Comparison of ENCODE assay signal across 8 cellular contexts in the genomic region with DNA sequence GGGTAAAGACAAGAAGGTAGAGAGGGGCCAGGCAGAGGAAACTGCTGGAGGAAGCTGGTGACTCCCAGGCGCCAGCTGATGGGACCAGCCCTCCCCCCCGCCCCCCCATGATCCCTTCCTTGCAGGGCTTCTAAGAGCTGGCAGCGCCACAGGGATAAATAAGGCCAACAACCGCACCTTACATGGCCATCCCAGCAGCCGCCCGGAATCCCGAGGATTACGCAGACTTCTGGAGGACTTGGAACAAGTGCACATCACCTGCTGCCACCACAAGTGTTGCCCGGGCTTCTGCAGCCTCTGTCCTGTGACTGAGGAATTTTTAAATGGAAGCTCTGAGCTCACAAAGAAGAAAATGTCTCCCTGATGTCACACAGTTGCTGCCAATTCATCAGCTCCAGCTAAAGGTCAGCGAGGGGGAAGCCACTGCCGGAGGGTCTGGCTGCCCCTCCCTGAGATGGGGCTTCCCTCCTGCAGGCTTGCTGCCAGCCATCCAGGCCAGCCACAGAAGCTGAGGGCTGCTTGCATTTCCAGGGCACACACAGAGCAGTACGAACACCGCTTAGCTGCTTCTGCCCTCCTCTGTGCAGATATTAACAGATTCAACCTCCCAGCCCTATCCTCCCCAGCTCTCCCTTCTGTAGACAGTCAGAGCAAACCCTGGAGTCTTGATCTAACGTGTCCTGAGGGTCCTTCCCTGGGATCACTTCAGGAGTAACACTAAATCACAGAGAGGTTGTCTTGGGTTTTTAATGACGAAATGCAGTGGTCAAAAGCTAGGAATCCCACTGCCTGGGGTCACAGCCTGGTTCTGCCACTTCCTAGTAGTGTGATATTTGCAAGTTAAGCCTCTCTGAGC. TPM values are rescaled to one million over a fixed set of nuclear protein-coding genes. Genes with fewer than 3 reads are reported as not detected.
A peak's percentile ranks its signal among the peaks of the same experiment; 100 is the strongest.
DNase-seq lines count a peak whose midpoint lies in the region; ATAC-seq, FAIRE-seq and TF ChIP-seq lines count a peak whose summit lies in the region.

No MANE protein-coding gene starts in this region.

- 84% methylated on average over 13 of the region's 15 CpGs; no CpG with 5 or more reads in 1 of the 2 experiments for WGBS in H1 (ENCODE audit: extremely low coverage in 1 of 2, insufficient coverage in 1 of 2, insufficient read length in 1 of 2, insufficient replicate concordance in 2 of 2, low coverage in 1 of 2, low lambda C conversion rate in 2 of 2, missing lambda C conversion rate in 1 of 2), 2 experiments

- peak overlapping the region; percentile 72 for H2AK5ac ChIP-seq in H1 (ENCODE audit: low read depth, low read length)

- TF ChIP-seq EP300 in H1 (IDR thresholded peaks at IDR 0.05; ENCODE audit: borderline replicate concordance in 1 of 2, low read depth in 2 of 2, low read length in 2 of 2), result no peak

- CTCF ChIA-PET in H1 (lab: Charles Lee; ENCODE audit: partially characterized antibody), result interaction anchor here (0.7 to 5.1 kb wide), 13 partner anchors 9 to 113 kb away, joined by 3 to 39 read pairs (median 5); partner anchors contain the start of gene PIM1
- CTCF ChIA-PET in activated CD8-positive, alpha-beta memory T cell treated with anti-CD3 and anti-CD28 coated beads, Interleukin-2, amount 10 ng/mL, durations not matched to agents 7 days and 5 days (lab: Charles Lee), result interaction anchor here (0.7 to 2.3 kb wide), 5 partner anchors 8 to 44 kb away, joined by 3 to 5 read pairs (median 3); no protein-coding TSS in a partner anchor

- peaks cover 8% of the 10 kb centered on the region; the same call in 1 of the 2 replicates for H3K79me1 ChIP-seq in H1 (ENCODE audit: low read depth, low read length)

- H3K79me2 ChIP-seq in H1 (ENCODE audit: control insufficient read depth in 1 of 2, insufficient read depth in 2 of 2, low read length in 2 of 2), result peaks cover 17 to 70% of the 10 kb centered on the region in 2 experiments

- H4K91ac ChIP-seq in H1 (replicated peaks; ENCODE audit: insufficient read length, low read length), result no peak overlapping the region

- 0 out of 2 replicates have a peak overlapping the region, but pooled peaks have one; percentile 62 for H2BK15ac ChIP-seq in H1 (ENCODE audit: low read length)

- no peak overlapping the region for H3K4me3 ChIP-seq in BLaER1 treated with 17β-estradiol and CSF1 and Interleukin-3, amounts not matched to agents 10 nM and 100 nM
- H3K4me3 ChIP-seq in H1 (ENCODE audit: extremely low read depth in 1 of 4, insufficient read depth in 2 of 4, low read depth in 3 of 4, low read length in 4 of 4) (no peak overlapping the region), muscle layer of duodenum (ENCODE audit: low read depth in 1 of 2, low read length in 2 of 2) (peak overlapping the region in 1 of 2 donors; percentile 23)

- H2BK12ac ChIP-seq in H1 (ENCODE audit: low read depth, low read length), result peak overlapping the region; percentile 82

- no peak overlapping the region for H3K23ac ChIP-seq in H1 (ENCODE audit: insufficient read length)

- H3K36me3 ChIP-seq in BLaER1 treated with 17β-estradiol and CSF1 and Interleukin-3, amounts not matched to agents 10 nM and 100 nM, result no peaks in the 10 kb centered on the region
- H3K36me3 ChIP-seq in H1 (ENCODE audit: control insufficient read depth in 2 of 4, insufficient read depth in 4 of 4, low read length in 3 of 4) (peaks cover 0 to 46% (median 1%) of the 10 kb centered on the region in 4 experiments; a peak in 2 of 8 replicates), muscle layer of duodenum (ENCODE audit: control insufficient read depth in 1 of 2, insufficient read depth in 2 of 2, low read length in 2 of 2) (no peaks in the 10 kb centered on the region)

- no peak overlapping the region for H2BK20ac ChIP-seq in H1 (ENCODE audit: low read length)

- H2BK120ac ChIP-seq in H1 (replicated peaks; ENCODE audit: low read depth, low read length), result no peak overlapping the region

- no peak overlapping the region for H3K4ac ChIP-seq in H1 (replicated peaks; ENCODE audit: insufficient read length, low read depth, low read length)

- no peak for FAIRE-seq in H1 (lab: Jason Lieb, UNC)

- peaks cover 37% of the 10 kb centered on the region for H3K4me1 Mint-ChIP-seq in activated CD8-positive, alpha-beta memory T cell treated with anti-CD3 and anti-CD28 coated beads, Interleukin-2, amount 10 ng/mL, durations not matched to agents 7 days and 5 days

- H3K27me3 Mint-ChIP-seq in activated CD8-positive, alpha-beta memory T cell treated with anti-CD3 and anti-CD28 coated beads, Interleukin-2, amount 10 ng/mL, durations not matched to agents 7 days and 5 days, result peaks cover 3% of the 10 kb centered on the region

- POLR2A ChIA-PET in H1 (lab: Charles Lee; ENCODE audit: partially characterized antibody), result interaction anchor here (0.7 to 39.1 kb wide), 9 partner anchors 8 to 90 kb away, joined by 3 to 1024 read pairs (median 4); partner anchors contain the start of gene PIM1

- no peak overlapping the region for H3K27ac Mint-ChIP-seq in activated CD8-positive, alpha-beta memory T cell treated with anti-CD3 and anti-CD28 coated beads, Interleukin-2, amount 10 ng/mL, durations not matched to agents 7 days and 5 days

- no peaks in the 10 kb centered on the region for H4K20me1 ChIP-seq in BLaER1 treated with 17β-estradiol and CSF1 and Interleukin-3, amounts not matched to agents 10 nM and 100 nM
- peaks cover 0 to 1% of the 10 kb centered on the region in 2 experiments for H4K20me1 ChIP-seq in H1 (replicated peaks in 1 of 2; ENCODE audit: control insufficient read depth in 1 of 2, insufficient read depth in 2 of 2, low read length in 2 of 2)

- H3K56ac ChIP-seq in H1 (replicated peaks; ENCODE audit: insufficient read length, low read depth, low read length), result no peak overlapping the region

- no peak overlapping the region for H2AFZ ChIP-seq in H1 (ENCODE audit: low read length)

- no peak overlapping the region for H3K14ac ChIP-seq in H1 (ENCODE audit: insufficient read length)

- DNase-seq in NCI-H446 (lab: John Stamatoyannopoulos, UW) (peak; percentile 39 to 78), H1 (ENCODE audit: low read depth in 1 of 2, low spot score in 2 of 2) (no peak), superior temporal gyrus (ENCODE audit: extremely low spot score) (no peak)
- no peak for DNase-seq in NK-92 treated with Interleukin-12 subunit alpha and Interleukin-12 subunit beta, amount 100 ng/mL, for 24 hours (lab: John Stamatoyannopoulos, UW)
- no peak for DNase-seq in activated CD8-positive, alpha-beta memory T cell treated with anti-CD3 and anti-CD28 coated beads, Interleukin-2, amount 10 ng/mL, durations not matched to agents 7 days and 5 days

- H3K18ac ChIP-seq in H1 (ENCODE audit: extremely low read depth, low read length), result peak overlapping the region; percentile 68

- H3K36me3 Mint-ChIP-seq in activated CD8-positive, alpha-beta memory T cell treated with anti-CD3 and anti-CD28 coated beads, Interleukin-2, amount 10 ng/mL, durations not matched to agents 7 days and 5 days, result no peaks in the 10 kb centered on the region

- H2BK5ac ChIP-seq in H1 (ENCODE audit: low read depth, low read length), result peak overlapping the region; percentile 89

- H3K9ac ChIP-seq in BLaER1 treated with 17β-estradiol and CSF1 and Interleukin-3, amounts not matched to agents 10 nM and 100 nM, result 0 out of 22 replicates have a peak overlapping the region, but pooled peaks of 1 of the 11 experiments have one; percentile 16
- H3K9ac ChIP-seq in H1 (replicated peaks in 1 of 4; ENCODE audit: extremely low read depth in 1 of 4, low read depth in 3 of 4, low read length in 3 of 4), result peak overlapping the region in 1 of 4 experiments; percentile 22; a peak in 2 of 7 replicates

- H3K27ac ChIP-seq in BLaER1 treated with 17β-estradiol and CSF1 and Interleukin-3, amounts not matched to agents 10 nM and 100 nM, result peak overlapping the region in 1 of 11 experiments; percentile 32; a peak in 2 of 22 replicates
- H3K27ac ChIP-seq in H1 (ENCODE audit: low read depth, low read length), result peak overlapping the region; percentile 46; the same call in 1 of the 2 replicates
- peak overlapping the region; percentile 77 for H3K27ac ChIP-seq in muscle layer of duodenum (ENCODE audit: low read length)

- H3K9me3 ChIP-seq in BLaER1 treated with 17β-estradiol and CSF1 and Interleukin-3, amounts not matched to agents 10 nM and 100 nM (replicated peaks in 1 of 11), result no peaks in the 10 kb centered on the region
- H3K9me3 ChIP-seq in H1 (ENCODE audit: insufficient read depth in 2 of 2, low read depth in 1 of 2, low read length in 1 of 2), result no peaks in the 10 kb centered on the region
- H3K9me3 ChIP-seq in muscle layer of duodenum (ENCODE audit: control insufficient read depth in 1 of 2, low read length in 2 of 2), result no peaks in the 10 kb centered on the region

- no peak overlapping the region for H4K8ac ChIP-seq in H1 (ENCODE audit: extremely low read depth, insufficient read depth, low read length)

- no peak for TF ChIP-seq POLR2A in H1 (IDR thresholded peaks at IDR 0.05; ENCODE audit: control extremely low read depth in 1 of 2, low read depth in 2 of 2, low read length in 2 of 2)

- no peaks in the 10 kb centered on the region for H3K27me3 ChIP-seq in BLaER1 treated with 17β-estradiol and CSF1 and Interleukin-3, amounts not matched to agents 10 nM and 100 nM
- H3K27me3 ChIP-seq in H1 (replicated peaks in 1 of 4; ENCODE audit: control insufficient read depth in 3 of 4, extremely low read depth in 1 of 4, insufficient read depth in 3 of 4, low read length in 3 of 4), result no peaks in the 10 kb centered on the region
- H3K27me3 ChIP-seq in muscle layer of duodenum (ENCODE audit: low read depth, low read length), result no peaks in the 10 kb centered on the region

- no peak for TF ChIP-seq RAD21 in H1 (IDR thresholded peaks at IDR 0.05 in 1 of 2, conservative IDR thresholded peaks at IDR 0.05 in 1 of 2; ENCODE audit: low read depth in 2 of 2, low read length in 2 of 2)

- no peak overlapping the region for H3K4me3 Mint-ChIP-seq in activated CD8-positive, alpha-beta memory T cell treated with anti-CD3 and anti-CD28 coated beads, Interleukin-2, amount 10 ng/mL, durations not matched to agents 7 days and 5 days

- TF ChIP-seq CTCF in H1 (IDR thresholded peaks at IDR 0.05; ENCODE audit: control extremely low read depth in 1 of 3, insufficient read depth in 1 of 3, low read depth in 1 of 3, low read length in 3 of 3), result no peak

- peaks cover 2% of the 10 kb centered on the region for H3K23me2 ChIP-seq in H1 (ENCODE audit: low read depth, low read length)

- no peak for ATAC-seq in GM19397 (IDR thresholded peaks at IDR 0.05; ENCODE audit: unreplicated experiment)
- ATAC-seq in activated CD8-positive, alpha-beta memory T cell treated with anti-CD3 and anti-CD28 coated beads, Interleukin-2, amount 10 ng/mL, durations not matched to agents 7 days and 5 days, result no peak

- no peaks in the 10 kb centered on the region for H3K9me3 Mint-ChIP-seq in activated CD8-positive, alpha-beta memory T cell treated with anti-CD3 and anti-CD28 coated beads, Interleukin-2, amount 10 ng/mL, durations not matched to agents 7 days and 5 days (ENCODE audit: low read depth)

- H3K4me1 ChIP-seq in BLaER1 treated with 17β-estradiol and CSF1 and Interleukin-3, amounts not matched to agents 10 nM and 100 nM, result peaks cover 0 to 44% (median 16%) of the 10 kb centered on the region in 10 experiments; a peak in 13 of 20 replicates
- H3K4me1 ChIP-seq in H1 (replicated peaks in 1 of 4; ENCODE audit: control insufficient read depth in 3 of 4, insufficient read depth in 4 of 4, low read length in 3 of 4), result peaks cover 22 to 48% (median 34%) of the 10 kb centered on the region in 4 experiments
- H3K4me1 ChIP-seq in muscle layer of duodenum (ENCODE audit: control insufficient read depth in 1 of 2, insufficient read depth in 2 of 2, low read length in 2 of 2), result peaks cover 6 to 15% of the 10 kb centered on the region in 2 donors

- peak overlapping the region in 6 of 11 experiments; percentile 16 to 58 (median 34); a peak in 8 of 22 replicates for H3K4me2 ChIP-seq in BLaER1 treated with 17β-estradiol and CSF1 and Interleukin-3, amounts not matched to agents 10 nM and 100 nM
- peak overlapping the region in 1 of 2 experiments; percentile 14; a peak in 2 of 4 replicates for H3K4me2 ChIP-seq in H1 (ENCODE audit: insufficient read depth in 1 of 2, low read depth in 2 of 2, low read length in 2 of 2)

- H4K5ac ChIP-seq in H1 (ENCODE audit: insufficient read length, low read depth, low read length), result no peak overlapping the region

RNA-seq across cellular contexts. Expression of gene PIM1, which starts 38.6 kb away (rescaled TPM):
- 94.1 and 94.9 TPM in 2 replicates for total RNA-seq in H1 (2021; fragmentation: NEBNext Ultra II Directional; extraction: Animal tissue kit (Norgen Biotek cat#: 25700))
- polyA plus RNA-seq in H1 (2011; rRNA removed), result 25.5 and 42.7 TPM in 2 replicates
- polyA plus RNA-seq in H1 (2011; cell fraction: cytosol; rRNA removed), result 37.3 TPM
- 72.2 TPM for polyA plus RNA-seq in H1 (2011; cell fraction: nucleus; rRNA removed)
- 46.3 to 53.0 TPM (median 51.3 TPM) in 4 replicates for polyA plus RNA-seq in H1 (2012, experiment 1 of 2)
- polyA plus RNA-seq in H1 (2012, experiment 2 of 2), result 57.3 TPM
- polyA plus RNA-seq in H1 (2013, experiment 1 of 2), result 57.8 TPM
- 62.4 TPM for polyA plus RNA-seq in H1 (2013, experiment 2 of 2)
- polyA minus RNA-seq in H1 (2011; rRNA and poly(A)+ RNA removed), result 39.5 and 58.4 TPM in 2 replicates
- polyA minus RNA-seq in H1 (2011; cell fraction: cytosol; rRNA and poly(A)+ RNA removed), result 29.6 TPM
- 30.4 TPM for polyA minus RNA-seq in H1 (2011; cell fraction: nucleus; rRNA and poly(A)+ RNA removed)
- total RNA-seq in activated CD8-positive, alpha-beta memory T cell treated with anti-CD3 and anti-CD28 coated beads, Interleukin-2, amount 10 ng/mL, durations not matched to agents 7 days and 5 days, result 100 to 1,000 TPM; 361 to 464 TPM

Comparison
In these comparisons a context has a peak if more than half of its experiments do, and no peak if none do; other contexts are left out.
1. DNase-seq: peak in NCI-H446 (2 of 2); none in H1 (0 of 2), superior temporal gyrus (single experiment), NK-92 treated with Interleukin-12 subunit alpha and Interleukin-12 subunit beta, amount 100 ng/mL, for 24 hours (single experiment) and activated CD8-positive, alpha-beta memory T cell treated with anti-CD3 and anti-CD28 coated beads, Interleukin-2, amount 10 ng/mL, durations not matched to agents 7 days and 5 days (single experiment).